ENCODE assay signal across 11 cellular contexts in the genomic region with DNA sequence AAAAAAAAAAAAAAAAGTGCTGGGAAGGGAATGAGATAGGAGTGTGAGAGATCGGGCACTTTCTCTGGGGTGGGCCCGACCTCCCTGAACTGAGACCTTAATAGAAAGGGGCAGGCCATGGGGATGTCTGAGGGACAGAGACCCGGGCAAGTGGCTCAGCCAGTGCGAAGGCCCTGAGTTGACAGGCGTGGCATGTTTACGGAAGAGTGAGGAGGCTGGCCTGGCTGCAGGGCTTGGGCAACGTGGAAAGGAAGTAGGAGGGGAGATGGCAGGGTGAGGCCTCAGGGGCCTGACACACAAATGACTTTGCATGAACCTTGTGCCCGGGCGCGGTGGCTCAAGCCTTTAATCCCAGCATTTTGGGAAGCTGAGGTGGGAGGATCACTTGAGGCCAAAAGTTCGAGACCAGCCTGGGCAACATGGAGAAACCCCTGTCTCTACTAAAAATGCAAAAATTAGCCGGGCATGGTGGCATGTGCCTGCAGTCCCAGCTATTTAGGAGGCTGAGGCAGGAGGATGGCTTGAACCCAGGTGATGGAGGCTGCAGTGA. TPM values are rescaled to one million over a fixed set of nuclear protein-coding genes. Genes with fewer than 3 reads are reported as not detected.
A peak's percentile ranks its signal among the peaks of the same experiment; 100 is the strongest.
DNase-seq lines count a peak whose midpoint lies in the region; ATAC-seq and TF ChIP-seq lines count a peak whose summit lies in the region.
"Had no signal": no experiment of that assay in that cellular context is flagged by ENCODE, and none has a peak within 500 bp of the region (broad histone marks: within the 10 kb centered on the region; RNA-seq: fewer than 3 reads in every experiment).

No MANE protein-coding gene starts in this region.

- H3K4me3 ChIP-seq in Peyer's patch, result no peak overlapping the region
- H3K4me3 ChIP-seq in gastroesophageal sphincter, result no peak overlapping the region
- no peak overlapping the region for H3K4me3 ChIP-seq in hepatocyte
- H3K4me3 ChIP-seq: ovary had no signal

- H3K36me3 ChIP-seq in Peyer's patch (no peaks in the 10 kb centered on the region), gastroesophageal sphincter (no peaks in the 10 kb centered on the region), hepatocyte (replicated peaks; ENCODE audit: insufficient read depth, low read depth) (no peaks in the 10 kb centered on the region)
- H3K36me3 ChIP-seq: ovary had no signal

- WGBS in gastroesophageal sphincter (ENCODE audit: low coverage in 1 of 2), 2 donors, result 67 to 100% methylated on average over 1 to 9 of the region's 12 CpGs
- WGBS in hepatocyte (ENCODE audit: low lambda C conversion rate, missing lambda C conversion rate), result 68% methylated on average over 12 of the region's 12 CpGs

- no peaks in the 10 kb centered on the region for H4K20me1 ChIP-seq in hepatocyte (ENCODE audit: insufficient read depth, poor library complexity, severe bottlenecking)

- no peak overlapping the region for H3K27ac Mint-ChIP-seq in type B pancreatic cell

- H3K9me3 ChIP-seq in Peyer's patch (no peaks in the 10 kb centered on the region), gastroesophageal sphincter (no peaks in the 10 kb centered on the region), hepatocyte (ENCODE audit: low read depth) (no peaks in the 10 kb centered on the region)
- H3K9me3 ChIP-seq: ovary had no signal

- no peak for TF ChIP-seq EP300 in gastroesophageal sphincter (IDR thresholded peaks at IDR 0.05)

- H3K4me2 ChIP-seq in hepatocyte, result no peak overlapping the region

- peak; percentile 89 for DNase-seq in H4 (ENCODE audit: low spot score)
- DNase-seq in Peyer's patch, result peak; percentile 44 to 89 (median 82)
- peak; percentile 62 for DNase-seq in pons (ENCODE audit: low spot score)
- no peak for DNase-seq in NCI-H1436 treated with DMSO at 0.1 percent for 48 hours (lab: John Stamatoyannopoulos, UW)
- no peak for DNase-seq in hepatocyte (ENCODE audit: low spot score)
- DNase-seq in stimulated activated CD4-positive, alpha-beta T cell treated with anti-CD3 and anti-CD28 coated beads, Interleukin-4, amount 100 ng/mL, for 24 hours, result no peak
- DNase-seq in type B pancreatic cell (ENCODE audit: extremely low spot score, unreplicated experiment), result no peak
- DNase-seq: ovary, WERI-Rb-1 had no signal

- no peaks in the 10 kb centered on the region for H3K79me2 ChIP-seq in hepatocyte

- peaks cover 5% of the 10 kb centered on the region for H3K27me3 Mint-ChIP-seq in type B pancreatic cell

- H3K4me1 Mint-ChIP-seq in type B pancreatic cell (ENCODE audit: unreplicated experiment), result peaks cover 5% of the 10 kb centered on the region

- H3K4me1 ChIP-seq in Peyer's patch (peaks cover 0 to 15% (median 2%) of the 10 kb centered on the region in 4 donors), gastroesophageal sphincter (peaks cover 0 to 10% (median 6%) of the 10 kb centered on the region in 3 donors), hepatocyte (ENCODE audit: insufficient read depth) (no peaks in the 10 kb centered on the region)

- no peaks in the 10 kb centered on the region for H3K27me3 ChIP-seq in Peyer's patch
- peaks cover 22% of the 10 kb centered on the region for H3K27me3 ChIP-seq in gastroesophageal sphincter
- H3K27me3 ChIP-seq in hepatocyte, result no peaks in the 10 kb centered on the region
- H3K27me3 ChIP-seq: ovary had no signal

- H3K4me3 Mint-ChIP-seq in type B pancreatic cell, result no peak overlapping the region

- no peaks in the 10 kb centered on the region for H3K36me3 Mint-ChIP-seq in type B pancreatic cell

- TF ChIP-seq POLR2A in Peyer's patch (IDR thresholded peaks at IDR 0.05) (no peak), gastroesophageal sphincter (IDR thresholded peaks at IDR 0.05) (no peak)

- ATAC-seq in gastroesophageal sphincter, result peak; percentile 58

- no peak overlapping the region for H2AFZ ChIP-seq in hepatocyte

- no peak for TF ChIP-seq CTCF in Peyer's patch (IDR thresholded peaks at IDR 0.05)
- no peak for TF ChIP-seq CTCF in gastroesophageal sphincter (IDR thresholded peaks at IDR 0.05)
- no peak for TF ChIP-seq CTCF in hepatocyte (IDR thresholded peaks at IDR 0.05; ENCODE audit: poor library complexity)
- no peak for TF ChIP-seq CTCF in type B pancreatic cell (conservative IDR thresholded peaks at IDR 0.05)

- no peaks in the 10 kb centered on the region for H3K9me2 ChIP-seq in hepatocyte (replicated peaks; ENCODE audit: insufficient read depth)

- no peaks in the 10 kb centered on the region for H3K9me3 Mint-ChIP-seq in type B pancreatic cell

- peak overlapping the region; percentile 32 to 87 (median 62) for H3K27ac ChIP-seq in Peyer's patch
- H3K27ac ChIP-seq in gastroesophageal sphincter, result no peak overlapping the region
- no peak overlapping the region for H3K27ac ChIP-seq in hepatocyte
- H3K27ac ChIP-seq: ovary, WERI-Rb-1 had no signal

RNA-seq across cellular contexts. Expression of gene FCHO1, which starts 13.9 kb away (rescaled TPM):
- total RNA-seq in H4 (2014; rRNA removed; shearing (Covaris generic)), result 0.58 TPM in 1 of 2 replicates, not detected in the other
- total RNA-seq in Peyer's patch, result 10 to 100 TPM in 1 of 4 donors, 1 to 10 TPM in 3; 2.3 to 41.3 (median 5.3) TPM
- total RNA-seq in gastroesophageal sphincter, result 1 to 10 TPM; 1.1 to 4.1 (median 3.2) TPM
- total RNA-seq in hepatocyte, result 2.1 and 2.2 TPM in 2 replicates
- 1.9 and 2.3 TPM in 2 replicates for polyA plus RNA-seq in hepatocyte
- 2.5 and 4.4 TPM in 2 replicates for total RNA-seq in type B pancreatic cell (ENCODE audit: low replicate concordance)

RNA-seq across cellular contexts. Expression of gene B3GNT3, which starts 29.8 kb away (rescaled TPM):
- total RNA-seq in H4 (2014; rRNA removed; shearing (Covaris generic)), result not detected in 2 replicates
- total RNA-seq in Peyer's patch (100 to 1,000 TPM in 3 of 4 donors, 10 to 100 TPM in 1; 13.2 to 154 (median 127) TPM), gastroesophageal sphincter (1 to 10 TPM in 1 of 4 donors, not detected in 3; 4.7 TPM), hepatocyte (19.1 and 22.6 TPM in 2 replicates), type B pancreatic cell (ENCODE audit: low replicate concordance) (12.3 and 22.6 TPM in 2 replicates)
- polyA plus RNA-seq in hepatocyte, result 14.6 and 16.7 TPM in 2 replicates
- total RNA-seq: glomerular endothelial cell had no signal

RNA-seq across cellular contexts. Expression of gene MAP1S, which starts 45.9 kb away (rescaled TPM):
- 6.7 and 14.6 TPM in 2 replicates for total RNA-seq in H4 (2014; rRNA removed; shearing (Covaris generic))
- total RNA-seq in Peyer's patch, result 10 to 100 TPM; 23.9 to 71.8 (median 48.7) TPM
- 10 to 100 TPM; 18.8 to 47.3 (median 23.9) TPM for total RNA-seq in gastroesophageal sphincter
- total RNA-seq in hepatocyte, result 7.7 and 9.5 TPM in 2 replicates
- 37.1 and 52.7 TPM in 2 replicates for polyA plus RNA-seq in hepatocyte
- 87.1 and 93.6 TPM in 2 replicates for total RNA-seq in type B pancreatic cell (ENCODE audit: low replicate concordance)

RNA-seq across cellular contexts. Expression of gene INSL3, which starts 56.2 kb away (rescaled TPM):
- not detected in 2 replicates for total RNA-seq in H4 (2014; rRNA removed; shearing (Covaris generic))
- total RNA-seq in Peyer's patch (not detected), gastroesophageal sphincter (not detected), hepatocyte (not detected in 2 replicates), type B pancreatic cell (ENCODE audit: low replicate concordance) (not detected in 2 replicates)
- 0.21 and 0.35 TPM in 2 replicates for polyA plus RNA-seq in hepatocyte
- total RNA-seq: glomerular endothelial cell had no signal

Comparison
In these comparisons a context has a peak if more than half of its experiments do, and no peak if none do; other contexts are left out.
1. DNase-seq: peak in H4 (single experiment), Peyer's patch (3 of 3) and pons (single experiment); none in NCI-H1436 treated with DMSO at 0.1 percent for 48 hours (single experiment), hepatocyte (single experiment), stimulated activated CD4-positive, alpha-beta T cell treated with anti-CD3 and anti-CD28 coated beads, Interleukin-4, amount 100 ng/mL, for 24 hours (single experiment) and type B pancreatic cell (single experiment).
2. H3K27ac ChIP-seq: peak in Peyer's patch (4 of 4); none in gastroesophageal sphincter (0 of 4) and hepatocyte (single experiment).